Comparison of ENCODE assay signal across 8 cellular contexts in genomic region chr7:106284516-106285050, GRCh38. TPM values are rescaled to one million over a fixed set of nuclear protein-coding genes. Genes with fewer than 3 reads are reported as not detected.
A peak's percentile ranks its signal among the peaks of the same experiment; 100 is the strongest.
DNase-seq lines count a peak whose midpoint lies in the region; ATAC-seq and TF ChIP-seq lines count a peak whose summit lies in the region.

Gene NAMPT (minus strand): TSS chr7:106284983. CDS start chr7:106284884, 99 bp downstream.

- no peaks in the 10 kb centered on the region for H3K27me3 Mint-ChIP-seq in T-cell

- CTCF ChIA-PET in T-cell (lab: Charles Lee): interaction anchor here in 1 of 2 donors (0.6 to 1.2 kb wide), 5 partner anchors 19 to 376 kb away, joined by 4 to 5 read pairs (median 4); partner anchors contain the start of gene CCDC71L

- POLR2A ChIA-PET in T-cell (lab: Charles Lee): interaction anchor here (0.6 to 1.8 kb wide), 24 partner anchors 11 to 1459 kb away, joined by 3 to 15 read pairs (median 4); partner anchors contain the start of genes HBP1 (in 1 of the 2), RINT1 (in 1 of the 2) and SYPL1 (in 1 of the 2)

- no peaks in the 10 kb centered on the region for H3K9me3 Mint-ChIP-seq in T-cell

- H3K4me1 ChIP-seq in right lobe of liver: peaks cover 0 to 20% (median 5%) of the 10 kb centered on the region in 4 donors

- peak; percentile 54 for TF ChIP-seq POLR2A in right lobe of liver (IDR thresholded peaks at IDR 0.05)

- WGBS in right lobe of liver (ENCODE audit: insufficient coverage, low coverage, low lambda C conversion rate, missing lambda C conversion rate): 0% methylated on average over 14 of the region's 61 CpGs

- no peaks in the 10 kb centered on the region for H3K36me3 Mint-ChIP-seq in T-cell

- peak within 1 kb of the TSS; percentile 94 to 97 for H3K27ac Mint-ChIP-seq in T-cell

- TF ChIP-seq CTCF in choroid plexus epithelial cell (conservative IDR thresholded peaks at IDR 0.05; ENCODE audit: low read depth, low read length) (no peak), right lobe of liver (IDR thresholded peaks at IDR 0.05) (no peak)

- peak; percentile 29 for ATAC-seq in GM19023 (IDR thresholded peaks at IDR 0.05; ENCODE audit: unreplicated experiment)
- ATAC-seq in HG03457 (IDR thresholded peaks at IDR 0.05; ENCODE audit: unreplicated experiment): peak; percentile 5
- ATAC-seq in T-cell (replicated peaks in 1 of 4): peak; percentile 18 to 41 (median 36)
- peak; percentile 0 to 21 (median 2) for ATAC-seq in right lobe of liver
- no peak for ATAC-seq in GM18858 (IDR thresholded peaks at IDR 0.05; ENCODE audit: unreplicated experiment)

- H3K36me3 ChIP-seq in right lobe of liver: peaks cover 0 to 6% (median 0%) of the 10 kb centered on the region in 4 donors

- DNase-seq in AG20443 (ENCODE audit: low spot score): peak; percentile 34
- DNase-seq in T-cell: peak in 13 of 34 experiments; percentile 25 to 94 (median 36)
- DNase-seq in choroid plexus epithelial cell (ENCODE audit: low read depth): no peak
- DNase-seq in right lobe of liver: peak in 2 of 3 donors; percentile 71
- DNase-seq in stimulated activated CD8-positive, alpha-beta memory T cell treated with anti-CD3 and anti-CD28 coated beads, Interleukin-7, amount 100 ng/mL, for 24 hours (ENCODE audit: low read depth): peak; percentile 93

- H3K27ac ChIP-seq in right lobe of liver: peak within 1 kb of the TSS; percentile 98 to 99 (median 98)

- H3K4me1 Mint-ChIP-seq in T-cell: peaks cover 36 to 45% (median 41%) of the 10 kb centered on the region in 3 donors

- H3K4me3 ChIP-seq in choroid plexus epithelial cell (ENCODE audit: low read depth, low read length) (peak within 1 kb of the TSS; percentile 79), right lobe of liver (peak within 1 kb of the TSS; percentile 59 to 66 (median 65))

- no peaks in the 10 kb centered on the region for H3K9me3 ChIP-seq in right lobe of liver

- intact Hi-C loops in right lobe of liver (cut with DNase I): no loop called here

- H3K4me3 Mint-ChIP-seq in T-cell: peak within 1 kb of the TSS; percentile 85 to 97 (median 95)

- no peaks in the 10 kb centered on the region for H3K27me3 ChIP-seq in right lobe of liver

RNA-seq across cellular contexts. Expression of gene NAMPT, which starts in this region (rescaled TPM):
- 100 to 1,000 TPM in 2 of 5 donors, 10 to 100 TPM in 3; 22.4 to 151 (median 28.2) TPM for total RNA-seq in T-cell
- 100 to 1,000 TPM; 118 to 726 (median 515) TPM for total RNA-seq in right lobe of liver
